In genomic region chr7:29126804-29127203, GRCh38 we compare ENCODE assay signal across 1 cellular context.
TF ChIP-seq lines count a peak whose summit lies in the region.

No MANE protein-coding gene starts in this region.

TF ChIP-seq in GM23338, 12 proteins besides CTCF, POLR2A, EP300 and RAD21 (continued from another document):
- TF ChIP-seq ZNF462 (CRISPR knock-in tag; IDR thresholded peaks at IDR 0.05) (no peak), STAT1 (IDR thresholded peaks at IDR 0.05; ENCODE audit: unreplicated experiment) (no peak), CREB1 (CRISPR knock-in tag; IDR thresholded peaks at IDR 0.05; ENCODE audit: low read depth) (no peak), EZH2 (IDR thresholded peaks at IDR 0.05; ENCODE audit: low read depth, unreplicated experiment) (no peak), ZNF331 (CRISPR knock-in tag; IDR thresholded peaks at IDR 0.05; ENCODE audit: low read depth) (no peak)
